Comparison of ENCODE assay signal across 8 cellular contexts in genomic region chr17:75404223-75404738, GRCh38. TPM values are rescaled to one million over a fixed set of nuclear protein-coding genes. Genes with fewer than 3 reads are reported as not detected.
DNase-seq lines count a peak whose midpoint lies in the region; ATAC-seq and TF ChIP-seq lines count a peak whose summit lies in the region.

No MANE protein-coding gene starts in this region.

- H3K23me2 ChIP-seq in H9 (ENCODE audit: insufficient read length, low read depth, low read length, poor library complexity, severe bottlenecking) = peaks cover 9% of the 10 kb centered on the region

- H3K36me3 ChIP-seq in lower lobe of right lung = peaks cover 5% of the 10 kb centered on the region

- H3K4ac ChIP-seq in H9 (ENCODE audit: low read depth, low read length) = no peak overlapping the region

- peak overlapping the region; percentile 0 to 41 (median 10); a peak in 4 of 7 replicates for H3K27ac Mint-ChIP-seq in H9

- no peak overlapping the region for H2BK5ac ChIP-seq in H9 (ENCODE audit: insufficient read length, low read length)

- H3K4me1 ChIP-seq in H9 (ENCODE audit: insufficient read depth, low read length) = no peaks in the 10 kb centered on the region
- H3K4me1 ChIP-seq in lower lobe of right lung = peaks cover 53% of the 10 kb centered on the region

- no peak overlapping the region for H2BK12ac ChIP-seq in H9 (ENCODE audit: insufficient read length, low read depth, low read length)

- H4K91ac ChIP-seq in H9 (ENCODE audit: insufficient read length, low read depth, low read length) = no peak overlapping the region

- no peak overlapping the region for H3K23ac ChIP-seq in H9 (ENCODE audit: insufficient read length, low read depth, low read length)

- no peak overlapping the region for H3K14ac ChIP-seq in H9 (ENCODE audit: insufficient read depth, low read length)

- no peaks in the 10 kb centered on the region for H3K27me3 ChIP-seq in H9 (ENCODE audit: insufficient read depth, low read length)
- no peaks in the 10 kb centered on the region for H3K27me3 ChIP-seq in lower lobe of right lung (ENCODE audit: low read depth)

- H3K9me3 ChIP-seq in H9 (ENCODE audit: control insufficient read depth, low read depth, low read length) (no peaks in the 10 kb centered on the region), lower lobe of right lung (no peaks in the 10 kb centered on the region)

- H3K56ac ChIP-seq in H9 (ENCODE audit: insufficient read length, low read depth, low read length) = no peak overlapping the region

- no peak overlapping the region for H3K18ac ChIP-seq in H9 (ENCODE audit: insufficient read length, low read depth, low read length)

- H4K20me1 ChIP-seq in H9 (ENCODE audit: control insufficient read depth, insufficient read depth, insufficient read length) = no peaks in the 10 kb centered on the region

- H3K27me3 Mint-ChIP-seq in H9 (ENCODE audit: low read depth) = peaks cover 4% of the 10 kb centered on the region

- WGBS in H9 (ENCODE audit: extremely low coverage, insufficient read length, low lambda C conversion rate) = no CpG with 5 or more reads among the region's 15 CpGs

- no peak overlapping the region for H3K27ac ChIP-seq in H9 (ENCODE audit: insufficient read length, low read depth, low read length)
- H3K27ac ChIP-seq in lower lobe of right lung = peak overlapping the region; percentile 97

- no peak overlapping the region for H4K5ac ChIP-seq in H9 (ENCODE audit: insufficient read length, low read depth, low read length)

- H3K4me1 Mint-ChIP-seq in H9 = peaks cover 14 to 20% of the 10 kb centered on the region in 2 experiments

- H3K79me2 ChIP-seq in H9 (ENCODE audit: insufficient read depth, low read length) = peaks cover 21% of the 10 kb centered on the region; the same call in 1 of the 2 replicates

- peak; percentile 26 to 48 for ATAC-seq in lower lobe of right lung
- no peak for ATAC-seq in GM18867 (IDR thresholded peaks at IDR 0.05; ENCODE audit: unreplicated experiment)

- H2BK20ac ChIP-seq in H9 (ENCODE audit: low read depth, low read length, poor library complexity, severe bottlenecking) = no peak overlapping the region

- no peaks in the 10 kb centered on the region for H3K9me3 Mint-ChIP-seq in H9

- H2BK120ac ChIP-seq in H9 (ENCODE audit: low read depth, low read length, poor library complexity, severe bottlenecking) = no peak overlapping the region

- H3K4me3 Mint-ChIP-seq in H9 = peak overlapping the region; percentile 78 to 88

- peak overlapping the region; percentile 99 for H3K4me2 ChIP-seq in H9 (ENCODE audit: insufficient read depth, insufficient read length, low read length)

- H3K4me3 ChIP-seq in AG10803 (ENCODE audit: low read length) = peak overlapping the region; percentile 90
- H3K4me3 ChIP-seq in lower lobe of right lung = peak overlapping the region; percentile 94

- no peak overlapping the region for H2AFZ ChIP-seq in H9 (ENCODE audit: low read length)

- H3T11ph ChIP-seq in H9 (ENCODE audit: low read length) = no peak overlapping the region

- no peak overlapping the region for H2AK5ac ChIP-seq in H9 (ENCODE audit: insufficient read length, low read length)

- TF ChIP-seq CTCF in AG10803 (conservative IDR thresholded peaks at IDR 0.05; ENCODE audit: low read length) (peak; percentile 94), H9 (conservative IDR thresholded peaks at IDR 0.05) (peak; percentile 84), lower lobe of right lung (IDR thresholded peaks at IDR 0.05) (peak; percentile 72)

- H2BK15ac ChIP-seq in H9 (ENCODE audit: low read depth, low read length) = no peak overlapping the region

- peaks cover 0 to 10% (median 4%) of the 10 kb centered on the region in 3 experiments; a peak in 3 of 7 replicates for H3K36me3 Mint-ChIP-seq in H9 (ENCODE audit: insufficient read depth in 1 of 3, low read depth in 3 of 3)

- H3K79me1 ChIP-seq in H9 (ENCODE audit: insufficient read depth, low read depth, low read length, poor library complexity, severe bottlenecking) = no peaks in the 10 kb centered on the region

- DNase-seq in AG10803 (ENCODE audit: low read depth) (peak; percentile 79), H9 (peak; percentile 81), NCI-H526 treated with DMSO at 0.1 percent for 48 hours (lab: John Stamatoyannopoulos, UW) (peak; percentile 51), lower lobe of right lung (peak; percentile 57)
- peak; percentile 37 to 38 for DNase-seq in activated CD4-positive, alpha-beta T cell treated with anti-CD3 and anti-CD28 coated beads, Interleukin-2, amount 50 U/mL, for 4 hours
- DNase-seq in effector CD8-positive, alpha-beta T cell (lab: John Stamatoyannopoulos, UW) = peak; percentile 12
- DNase-seq in stimulated activated CD8-positive, alpha-beta memory T cell treated with anti-CD3 and anti-CD28 coated beads, Interleukin-12 subunit alpha, Interleukin-12 subunit beta, amount 100 ng/mL, for 4 hours (ENCODE audit: low read depth) = peak; percentile 23

- H4K8ac ChIP-seq in H9 (replicated peaks; ENCODE audit: insufficient read length, low read depth, low read length) = no peak overlapping the region

- peak overlapping the region; percentile 75 for H3K9ac ChIP-seq in H9 (ENCODE audit: extremely low read depth, insufficient read length, low read length)

- intact Hi-C loops in lower lobe of right lung (cut with DNase I) = loop anchor here (10.0 kb wide), 1 partner anchor 79 kb away; no protein-coding TSS in a partner anchor

RNA-seq across cellular contexts. Expression of gene GRB2, which starts 1.2 kb away (rescaled TPM):
- total RNA-seq in H9 (2021) (87.7 and 91.7 TPM in 2 replicates), lower lobe of right lung (181 TPM)

RNA-seq across cellular contexts. Expression of gene TMEM94, which starts 52.2 kb away (rescaled TPM):
- total RNA-seq in H9 (2021) = 61.4 and 67.9 TPM in 2 replicates
- 89.5 TPM for total RNA-seq in lower lobe of right lung

Comparison
In these comparisons a context has a peak if more than half of its experiments do, and no peak if none do; other contexts are left out.
1. DNase-seq: peak in every context shown above with its lines; median percentile 81 in H9; 79 in AG10803; 57 in lower lobe of right lung; 51 in NCI-H526 treated with DMSO at 0.1 percent for 48 hours; 38 in activated CD4-positive, alpha-beta T cell treated with anti-CD3 and anti-CD28 coated beads, Interleukin-2, amount 50 U/mL, for 4 hours; 23 in stimulated activated CD8-positive, alpha-beta memory T cell treated with anti-CD3 and anti-CD28 coated beads, Interleukin-12 subunit alpha, Interleukin-12 subunit beta, amount 100 ng/mL, for 4 hours; 12 in effector CD8-positive, alpha-beta T cell.